ENCODE assay signal across 8 cellular contexts in the genomic region with DNA sequence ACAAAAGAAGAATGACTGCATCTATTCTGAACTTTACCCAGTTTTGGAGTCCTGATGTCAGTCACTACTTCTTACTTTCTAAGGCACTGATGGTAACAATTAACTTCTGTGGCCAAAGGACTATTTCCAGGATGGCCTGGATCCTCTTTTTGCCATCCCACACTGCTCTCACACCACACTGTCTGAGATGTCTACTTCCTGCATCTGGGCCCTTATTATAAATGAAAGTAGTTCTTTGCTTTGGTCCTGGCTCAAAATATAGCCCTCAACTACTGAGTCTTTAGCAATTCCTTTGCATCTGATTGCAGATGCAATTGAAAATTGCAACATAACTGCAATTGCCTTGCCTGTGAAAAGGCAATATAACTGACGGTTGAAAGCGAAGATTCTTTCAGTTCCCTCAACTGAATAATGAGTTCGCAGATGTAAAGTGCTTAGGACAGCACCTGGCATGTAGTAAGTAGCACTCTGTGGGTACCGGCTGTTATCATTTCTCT.
DNase-seq lines count a peak whose midpoint lies in the region; ATAC-seq lines count a peak whose summit lies in the region.

No MANE protein-coding gene starts in this region.

- intact Hi-C loops in posterior cingulate gyrus (cut with DNase I) = no loop called here

- DNase-seq in GDM1 (lab: John Stamatoyannopoulos, UW) = peak; percentile 33
- DNase-seq in SIG-M5 (lab: John Stamatoyannopoulos, UW) = peak; percentile 98
- no peak for DNase-seq in UCSD-AML1 (lab: John Stamatoyannopoulos, UW; ENCODE audit: unreplicated experiment)
- DNase-seq in posterior cingulate gyrus = no peak
- no peak for DNase-seq in activated CD4-positive, alpha-beta T cell treated with anti-CD3 and anti-CD28 coated beads for 4 hours
- no peak for DNase-seq in NCI-H2029 (lab: John Stamatoyannopoulos, UW)

- ATAC-seq in GM19438 (IDR thresholded peaks at IDR 0.05; ENCODE audit: low read depth, unreplicated experiment) (peak; percentile 91), HG03095 (IDR thresholded peaks at IDR 0.05; ENCODE audit: unreplicated experiment) (peak; percentile 84)

Comparison
In these comparisons a context has a peak if more than half of its experiments do, and no peak if none do; other contexts are left out.
1. DNase-seq: peak in GDM1 (single experiment) and SIG-M5 (single experiment); none in UCSD-AML1 (single experiment), posterior cingulate gyrus (0 of 10), activated CD4-positive, alpha-beta T cell treated with anti-CD3 and anti-CD28 coated beads for 4 hours (0 of 2) and NCI-H2029 (single experiment).